Comparison of ENCODE assay signal across 13 cellular contexts in genomic region chr3:185657211-185657610, GRCh38.
DNase-seq lines count a peak whose midpoint lies in the region; TF ChIP-seq lines count a peak whose summit lies in the region.
"Had no signal": no experiment of that assay in that cellular context is flagged by ENCODE, and none has a peak within 500 bp of the region (broad histone marks: within the 10 kb centered on the region; RNA-seq: fewer than 3 reads in every experiment).

No MANE protein-coding gene starts in this region.

- H4K8ac ChIP-seq in mesenchymal stem cell (ENCODE audit: low read length) = peak overlapping the region; percentile 29

- dilution Hi-C loops in mammary epithelial cell (cut with HindIII; ENCODE audit: low sequenced_read_pairs) = no loop called here

- H3K4me3 ChIP-seq in HEK293 (ENCODE audit: low read depth, low read length) (no peak overlapping the region), mammary epithelial cell (replicated peaks in 1 of 3; ENCODE audit: insufficient read depth in 1 of 3, low read depth in 2 of 3, low read length in 3 of 3) (no peak overlapping the region), mesenchymal stem cell (ENCODE audit: insufficient read depth in 1 of 2, low read depth in 1 of 2, low read length in 2 of 2) (no peak overlapping the region), subcutaneous abdominal adipose tissue (ENCODE audit: low read depth in 1 of 5, low read length in 5 of 5) (no peak overlapping the region)

- H2AFZ ChIP-seq in mammary epithelial cell (ENCODE audit: low read depth, low read length) (no peak overlapping the region), mesenchymal stem cell (ENCODE audit: low read depth, low read length) (no peak overlapping the region)

- no peaks in the 10 kb centered on the region for H3K4me1 ChIP-seq in HEK293 (ENCODE audit: control insufficient read depth, insufficient read depth, low read length)
- H3K4me1 ChIP-seq in mammary epithelial cell (ENCODE audit: insufficient read depth, low read length) = peaks cover 60% of the 10 kb centered on the region
- peaks cover 35% of the 10 kb centered on the region for H3K4me1 ChIP-seq in mesenchymal stem cell (ENCODE audit: control insufficient read depth, insufficient read depth, low read depth, low read length)
- peaks cover 15 to 53% (median 44%) of the 10 kb centered on the region in 5 donors for H3K4me1 ChIP-seq in subcutaneous abdominal adipose tissue (ENCODE audit: control insufficient read depth in 5 of 5, insufficient read depth in 5 of 5, low read length in 5 of 5)

- no TSS peak for BruUV-seq in mammary epithelial cell (replicated peaks; lab: Mats Ljungman, UMichigan)

- no peaks in the 10 kb centered on the region for H4K20me1 ChIP-seq in mammary epithelial cell (ENCODE audit: insufficient read depth, low read length)

- H2BK120ac ChIP-seq in mesenchymal stem cell (ENCODE audit: low read depth, low read length) = peak overlapping the region; percentile 56

- H4K91ac ChIP-seq in mesenchymal stem cell (ENCODE audit: low read length) = peak overlapping the region; percentile 22

- H3K18ac ChIP-seq in mesenchymal stem cell (ENCODE audit: low read depth in 1 of 2, low read length in 2 of 2) = peak overlapping the region; percentile 42 to 79

- no peak overlapping the region for H2BK15ac ChIP-seq in mesenchymal stem cell (ENCODE audit: low read depth, poor library complexity, severe bottlenecking)

- H3K23ac ChIP-seq in mesenchymal stem cell (ENCODE audit: low read length in 2 of 2) = no peak overlapping the region

- no peak overlapping the region for H2BK5ac ChIP-seq in mesenchymal stem cell (ENCODE audit: low read depth, low read length, poor library complexity, severe bottlenecking)

- H2BK12ac ChIP-seq in mesenchymal stem cell (ENCODE audit: low read length in 2 of 2) = peak overlapping the region in 1 of 2 experiments; percentile 60

- TF ChIP-seq CTCF in HEK293 (tag by site-specific recombination; IDR thresholded peaks at IDR 0.05) = no peak
- no peak for TF ChIP-seq CTCF in mammary epithelial cell (conservative IDR thresholded peaks at IDR 0.05 in 1 of 2, IDR thresholded peaks at IDR 0.05 in 1 of 2; ENCODE audit: extremely low read depth in 1 of 2, insufficient read depth in 1 of 2, low read depth in 1 of 2, low read length in 2 of 2)

- H3K36me3 ChIP-seq in HEK293 (ENCODE audit: control insufficient read depth in 2 of 2, insufficient read depth in 1 of 2, low read length in 2 of 2) (peaks cover 0 to 69% of the 10 kb centered on the region in 2 experiments; a peak in 2 of 3 replicates), mammary epithelial cell (ENCODE audit: insufficient read depth, low read length) (peaks cover 27% of the 10 kb centered on the region), mesenchymal stem cell (ENCODE audit: control insufficient read depth in 1 of 2, insufficient read depth in 2 of 2, low read depth in 1 of 2, low read length in 2 of 2) (peaks cover 48 to 64% of the 10 kb centered on the region in 2 experiments), subcutaneous abdominal adipose tissue (ENCODE audit: control insufficient read depth in 5 of 5, insufficient read depth in 5 of 5, low read length in 5 of 5) (peaks cover 0 to 2% (median 0%) of the 10 kb centered on the region in 5 donors)

- no peaks in the 10 kb centered on the region for H3K27me3 ChIP-seq in mammary epithelial cell (ENCODE audit: insufficient read depth, low read length)
- H3K27me3 ChIP-seq in mesenchymal stem cell (ENCODE audit: control insufficient read depth in 1 of 2, insufficient read depth in 1 of 2, low read length in 2 of 2) = no peaks in the 10 kb centered on the region
- no peaks in the 10 kb centered on the region for H3K27me3 ChIP-seq in subcutaneous abdominal adipose tissue (ENCODE audit: control insufficient read depth in 5 of 5, insufficient read depth in 4 of 5, low read length in 5 of 5)

- H3K9me3 ChIP-seq in HEK293 (ENCODE audit: control insufficient read depth, insufficient read depth, low read depth, low read length) = no peaks in the 10 kb centered on the region
- no peaks in the 10 kb centered on the region for H3K9me3 ChIP-seq in mammary epithelial cell (replicated peaks; ENCODE audit: insufficient read depth, low read length)
- H3K9me3 ChIP-seq in mesenchymal stem cell (ENCODE audit: control insufficient read depth, low read length) = no peaks in the 10 kb centered on the region
- H3K9me3 ChIP-seq in subcutaneous abdominal adipose tissue (ENCODE audit: control insufficient read depth in 5 of 5, low read length in 5 of 5) = no peaks in the 10 kb centered on the region

- in situ Hi-C loops in mammary epithelial cell (cut with MboI; ENCODE audit: low sequenced_read_pairs in 2 of 2) = loop anchor here in 1 of 2 donors (25.0 kb wide), 1 partner anchor 255 kb away; no protein-coding TSS in a partner anchor

- H3K9ac ChIP-seq in mammary epithelial cell (ENCODE audit: insufficient read depth, low read length) (peak overlapping the region; percentile 34), mesenchymal stem cell (ENCODE audit: low read length) (peak overlapping the region; percentile 73), subcutaneous abdominal adipose tissue (ENCODE audit: low read length in 5 of 5) (peak overlapping the region in 3 of 5 donors; percentile 6 to 58 (median 14))

- WGBS in mammary epithelial cell (ENCODE audit: low coverage, missing lambda C conversion rate) = 98% methylated on average over 12 of the region's 12 CpGs
- 98% methylated on average over 12 of the region's 12 CpGs for WGBS in mesenchymal stem cell

- peak overlapping the region; percentile 16 for H3K4me2 ChIP-seq in mammary epithelial cell (ENCODE audit: insufficient read depth, low read depth, low read length)
- H3K4me2 ChIP-seq in mesenchymal stem cell (ENCODE audit: low read length, poor library complexity, severe bottlenecking) = no peak overlapping the region

- H3K14ac ChIP-seq in mesenchymal stem cell (ENCODE audit: low read length in 2 of 2) = peak overlapping the region in 1 of 2 experiments; percentile 13

- H2AK5ac ChIP-seq in mesenchymal stem cell (ENCODE audit: low read length, severe bottlenecking) = peak overlapping the region; percentile 63

- peaks cover 28% of the 10 kb centered on the region for H3K79me1 ChIP-seq in mesenchymal stem cell (replicated peaks; ENCODE audit: low read length, poor library complexity, severe bottlenecking)

- H3K4ac ChIP-seq in mesenchymal stem cell (ENCODE audit: low read depth in 1 of 2, low read length in 2 of 2) = peak overlapping the region; percentile 12 to 76

- POLR2A ChIA-PET in HEK293 (lab: Yijun Ruan, JAX) = no interaction called here

- no peak overlapping the region for H3K27ac ChIP-seq in HEK293 (ENCODE audit: extremely low read depth, low read depth, low read length)
- H3K27ac ChIP-seq in mammary epithelial cell (ENCODE audit: insufficient read depth, low read depth, low read length) = peak overlapping the region; percentile 79
- peak overlapping the region; percentile 85 for H3K27ac ChIP-seq in mesenchymal stem cell (ENCODE audit: low read length, poor library complexity, severe bottlenecking)
- peak overlapping the region; percentile 86 for H3K27ac ChIP-seq in subcutaneous abdominal adipose tissue (ENCODE audit: low read depth, low read length)

- CTCF ChIA-PET in HEK293 (lab: Yijun Ruan, JAX) (no interaction called here), mammary epithelial cell (lab: Charles Lee; ENCODE audit: low non-redundant PET) (no interaction called here)

- H3K79me2 ChIP-seq in mammary epithelial cell (ENCODE audit: insufficient read depth, low read length) = peaks cover 21% of the 10 kb centered on the region

- intact Hi-C loops in mammary epithelial cell (cut with micrococcal nuclease) = loop anchor here (5.0 kb wide), 2 partner anchors 280 to 450 kb away; partner anchors contain the start of genes ETV5 and TRA2B

- DNase-seq in mammary epithelial cell (no peak), mesenchymal stem cell (no peak), RPMI8226 (no peak), T-helper 9 cell (no peak)
- no peak for DNase-seq in stimulated activated CD4-positive, alpha-beta T cell treated with anti-CD3 and anti-CD28 coated beads, Interleukin-1b, Interleukin-23, amount 100 ng/mL, for 48 hours
- DNase-seq in activated T-cell treated with anti-CD3 and anti-CD28 coated beads, Interleukin-2, amount 50 U/mL, for 48 hours = no peak
- DNase-seq: activated CD8-positive, alpha-beta T cell treated with anti-CD3 and anti-CD28 coated beads, Interleukin-2, amount 10 ng/mL, durations not matched to agents 7 days and 5 days; mesendoderm; NCI-H187 treated with DMSO at 0.1 percent for 48 hours; NCI-H526; OCI-M1 had no signal

TF ChIP-seq in HEK293, 187 proteins besides CTCF, POLR2A, EP300 and RAD21:
- TF ChIP-seq ZNF792 (tag by site-specific recombination; IDR thresholded peaks at IDR 0.05) (no peak), SCRT2 (tag by site-specific recombination; IDR thresholded peaks at IDR 0.05) (peak; percentile 40; the same call in 1 of the 2 replicates)

Comparison
In these comparisons a context has a peak if more than half of its experiments do, and no peak if none do; other contexts are left out.
1. H3K9ac ChIP-seq: peak in every context shown above with its lines; median percentile 73 in mesenchymal stem cell; 34 in mammary epithelial cell; 14 in subcutaneous abdominal adipose tissue.